Comparison of ENCODE assay signal across 8 cellular contexts in the genomic region with DNA sequence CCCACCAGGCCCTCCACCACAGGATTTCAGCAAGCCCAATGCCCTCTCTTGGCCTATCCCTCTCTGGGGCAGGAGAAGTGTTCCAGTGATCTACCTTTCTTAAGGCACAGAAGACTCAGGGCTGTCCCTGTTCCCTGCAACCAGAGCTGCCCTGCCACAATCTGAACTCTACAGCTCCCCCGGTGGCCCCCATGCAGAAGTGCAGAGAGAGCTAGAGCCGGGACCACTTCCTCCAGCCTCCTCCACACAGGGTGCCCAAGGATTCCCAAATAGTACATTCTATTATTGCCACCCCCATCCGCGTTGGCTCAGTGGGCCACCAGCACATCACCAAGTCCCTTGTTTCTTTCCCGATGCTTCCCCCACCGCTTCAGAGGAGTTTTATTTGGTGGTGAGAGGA.
A peak's percentile ranks its signal among the peaks of the same experiment; 100 is the strongest.
DNase-seq lines count a peak whose midpoint lies in the region; ATAC-seq and TF ChIP-seq lines count a peak whose summit lies in the region.

No MANE protein-coding gene starts in this region.

- no peak overlapping the region for H3K27ac ChIP-seq in KMS-11
- no peak overlapping the region for H3K27ac ChIP-seq in upper lobe of left lung

- TF ChIP-seq CTCF in KMS-11 (conservative IDR thresholded peaks at IDR 0.05; ENCODE audit: low read depth, low read length) (peak; percentile 77), upper lobe of left lung (IDR thresholded peaks at IDR 0.05) (peak; percentile 24 to 77 (median 56))

- H3K4me1 Mint-ChIP-seq in activated naive CD8-positive, alpha-beta T cell treated with anti-CD3 and anti-CD28 coated beads, Interleukin-2, amount 50 U/mL, for 24 hours, result no peaks in the 10 kb centered on the region
- no peaks in the 10 kb centered on the region for H3K4me1 Mint-ChIP-seq in activated CD8-positive, alpha-beta memory T cell treated with anti-CD3 and anti-CD28 coated beads, Interleukin-2, amount 10 ng/mL, durations not matched to agents 7 days and 5 days

- no peak overlapping the region for H3K4me3 ChIP-seq in KMS-11 (IDR thresholded peaks at IDR 0.05; ENCODE audit: insufficient read depth, low read depth, low read length)
- H3K4me3 ChIP-seq in upper lobe of left lung, result no peak overlapping the region

- no peak overlapping the region for H2AFZ ChIP-seq in KMS-11 (ENCODE audit: low read depth)

- H3K4me3 Mint-ChIP-seq in activated naive CD8-positive, alpha-beta T cell treated with anti-CD3 and anti-CD28 coated beads, Interleukin-2, amount 50 U/mL, for 24 hours, result no peak overlapping the region
- no peak overlapping the region for H3K4me3 Mint-ChIP-seq in activated CD8-positive, alpha-beta memory T cell treated with anti-CD3 and anti-CD28 coated beads, Interleukin-2, amount 10 ng/mL, durations not matched to agents 7 days and 5 days

- ATAC-seq in activated naive CD8-positive, alpha-beta T cell treated with anti-CD3 and anti-CD28 coated beads, Interleukin-2, amount 50 U/mL, for 24 hours, result no peak
- ATAC-seq in upper lobe of left lung (ENCODE audit: low FRiP score in 2 of 2) (peak; percentile 77 to 81), GM21786 (IDR thresholded peaks at IDR 0.05; ENCODE audit: unreplicated experiment) (no peak), HG03571 (IDR thresholded peaks at IDR 0.05; ENCODE audit: unreplicated experiment) (no peak)
- no peak for ATAC-seq in activated CD8-positive, alpha-beta memory T cell treated with anti-CD3 and anti-CD28 coated beads, Interleukin-2, amount 10 ng/mL, durations not matched to agents 7 days and 5 days

- H3K9me3 Mint-ChIP-seq in activated naive CD8-positive, alpha-beta T cell treated with anti-CD3 and anti-CD28 coated beads, Interleukin-2, amount 50 U/mL, for 24 hours, result no peaks in the 10 kb centered on the region
- peaks cover 6% of the 10 kb centered on the region for H3K9me3 Mint-ChIP-seq in activated CD8-positive, alpha-beta memory T cell treated with anti-CD3 and anti-CD28 coated beads, Interleukin-2, amount 10 ng/mL, durations not matched to agents 7 days and 5 days (ENCODE audit: low read depth)

- no peak overlapping the region for H3K9ac ChIP-seq in KMS-11

- TF ChIP-seq EP300 in upper lobe of left lung (IDR thresholded peaks at IDR 0.05), result no peak

- H3K36me3 ChIP-seq in KMS-11 (ENCODE audit: insufficient read depth), result no peaks in the 10 kb centered on the region
- H3K36me3 ChIP-seq in upper lobe of left lung, result no peaks in the 10 kb centered on the region

- DNase-seq in ELF-1 (ENCODE audit: low read depth, low spot score) (peak; percentile 72), iPS DF 19.7 (ENCODE audit: low read depth, low spot score) (peak; percentile 40), upper lobe of left lung (peak in 1 of 2 donors; percentile 33)
- DNase-seq in activated naive CD8-positive, alpha-beta T cell treated with anti-CD3 and anti-CD28 coated beads, Interleukin-2, amount 50 U/mL, for 24 hours, result peak; percentile 5
- DNase-seq in activated CD8-positive, alpha-beta memory T cell treated with anti-CD3 and anti-CD28 coated beads, Interleukin-2, amount 10 ng/mL, durations not matched to agents 7 days and 5 days, result no peak

- peaks cover 5% of the 10 kb centered on the region; the same call in 1 of the 2 replicates for H3K27me3 ChIP-seq in KMS-11 (ENCODE audit: insufficient read depth, low read depth)
- no peaks in the 10 kb centered on the region for H3K27me3 ChIP-seq in upper lobe of left lung

- H3K79me2 ChIP-seq in KMS-11 (ENCODE audit: insufficient read depth, low read depth), result no peaks in the 10 kb centered on the region

- no peaks in the 10 kb centered on the region for H3K27me3 Mint-ChIP-seq in activated naive CD8-positive, alpha-beta T cell treated with anti-CD3 and anti-CD28 coated beads, Interleukin-2, amount 50 U/mL, for 24 hours
- H3K27me3 Mint-ChIP-seq in activated CD8-positive, alpha-beta memory T cell treated with anti-CD3 and anti-CD28 coated beads, Interleukin-2, amount 10 ng/mL, durations not matched to agents 7 days and 5 days, result no peaks in the 10 kb centered on the region

- CTCF ChIA-PET in activated CD8-positive, alpha-beta memory T cell treated with anti-CD3 and anti-CD28 coated beads, Interleukin-2, amount 10 ng/mL, durations not matched to agents 7 days and 5 days (lab: Charles Lee), result no interaction called here

- no peak overlapping the region for H3K27ac Mint-ChIP-seq in activated naive CD8-positive, alpha-beta T cell treated with anti-CD3 and anti-CD28 coated beads, Interleukin-2, amount 50 U/mL, for 24 hours
- no peak overlapping the region for H3K27ac Mint-ChIP-seq in activated CD8-positive, alpha-beta memory T cell treated with anti-CD3 and anti-CD28 coated beads, Interleukin-2, amount 10 ng/mL, durations not matched to agents 7 days and 5 days

- peaks cover 15% of the 10 kb centered on the region for H3K4me1 ChIP-seq in KMS-11 (ENCODE audit: low read depth, poor library complexity, severe bottlenecking)
- peaks cover 0 to 3% (median 0%) of the 10 kb centered on the region in 4 donors for H3K4me1 ChIP-seq in upper lobe of left lung

- no peaks in the 10 kb centered on the region for H3K36me3 Mint-ChIP-seq in activated naive CD8-positive, alpha-beta T cell treated with anti-CD3 and anti-CD28 coated beads, Interleukin-2, amount 50 U/mL, for 24 hours (ENCODE audit: low read depth)
- H3K36me3 Mint-ChIP-seq in activated CD8-positive, alpha-beta memory T cell treated with anti-CD3 and anti-CD28 coated beads, Interleukin-2, amount 10 ng/mL, durations not matched to agents 7 days and 5 days, result no peaks in the 10 kb centered on the region

- H3K4me2 ChIP-seq in KMS-11, result no peak overlapping the region

- TF ChIP-seq POLR2A in upper lobe of left lung (IDR thresholded peaks at IDR 0.05), result no peak

- 48 to 54% methylated on average over 6 of the region's 6 CpGs for WGBS in upper lobe of left lung, 2 donors

- no peaks in the 10 kb centered on the region for H4K20me1 ChIP-seq in KMS-11 (ENCODE audit: insufficient read depth)

- no peaks in the 10 kb centered on the region for H3K9me3 ChIP-seq in upper lobe of left lung

Comparison
In these comparisons a context has a peak if more than half of its experiments do, and no peak if none do; other contexts are left out.
1. ATAC-seq: peak in upper lobe of left lung (2 of 2); none in activated naive CD8-positive, alpha-beta T cell treated with anti-CD3 and anti-CD28 coated beads, Interleukin-2, amount 50 U/mL, for 24 hours (single experiment), activated CD8-positive, alpha-beta memory T cell treated with anti-CD3 and anti-CD28 coated beads, Interleukin-2, amount 10 ng/mL, durations not matched to agents 7 days and 5 days (single experiment), GM21786 (single experiment) and HG03571 (single experiment).